ENCODE assay signal across 10 cellular contexts in the genomic region with DNA sequence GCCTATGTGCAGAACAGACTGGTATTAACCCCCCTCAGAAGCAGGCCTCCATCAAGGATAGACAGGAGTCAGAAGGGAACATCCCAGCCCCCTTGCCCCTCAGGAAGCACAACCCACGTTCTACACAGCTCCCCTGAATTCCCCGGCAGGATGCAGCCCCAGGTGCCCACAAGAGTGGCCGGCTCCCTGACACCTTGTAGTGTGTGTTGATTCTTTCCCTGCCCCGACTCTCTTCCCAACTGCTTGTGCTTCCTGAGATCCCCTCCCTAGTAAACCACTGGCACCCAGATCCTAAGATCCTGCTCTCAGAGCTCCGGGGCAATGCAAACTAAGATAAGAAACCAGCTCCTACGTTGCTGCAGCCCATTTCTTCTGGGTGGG. TPM values are rescaled to one million over a fixed set of nuclear protein-coding genes. Genes with fewer than 3 reads are reported as not detected.
DNase-seq lines count a peak whose midpoint lies in the region; ATAC-seq, FAIRE-seq and TF ChIP-seq lines count a peak whose summit lies in the region.
"Had no signal": no experiment of that assay in that cellular context is flagged by ENCODE, and none has a peak within 500 bp of the region (broad histone marks: within the 10 kb centered on the region; RNA-seq: fewer than 3 reads in every experiment).

No MANE protein-coding gene starts in this region.

- H3K4me1 ChIP-seq in HepG2 (ENCODE audit: insufficient read depth, low read length): peaks cover 22% of the 10 kb centered on the region
- H3K4me1 ChIP-seq in right lobe of liver: peaks cover 0 to 6% (median 0%) of the 10 kb centered on the region in 4 donors
- H3K4me1 ChIP-seq in naive thymus-derived CD4-positive, alpha-beta T cell (ENCODE audit: control insufficient read depth in 2 of 2, insufficient read depth in 2 of 2, low read length in 2 of 2): peaks cover 59 to 78% of the 10 kb centered on the region in 2 donors
- peaks cover 32% of the 10 kb centered on the region for H3K4me1 ChIP-seq in vagina

- peak overlapping the region; percentile 78 for H2AFZ ChIP-seq in HepG2 (ENCODE audit: low read length)

- peak overlapping the region; percentile 49; the same call in 1 of the 2 replicates for H3K9ac ChIP-seq in HepG2 (ENCODE audit: insufficient read depth, low read depth, low read length)

- intact Hi-C loops in HepG2 (cut with micrococcal nuclease; ENCODE audit: unreplicated experiment) (no loop called here), right lobe of liver (cut with DNase I) (no loop called here), vagina (cut with DNase I) (no loop called here)
- intact Hi-C loops in naive thymus-derived CD4-positive, alpha-beta T cell (cut with micrococcal nuclease): loop anchor here in 1 of 2 donors (2.0 kb wide), 1 partner anchor 37 kb away; no protein-coding TSS in a partner anchor

- H3K27ac Mint-ChIP-seq in activated naive CD8-positive, alpha-beta T cell treated with anti-CD3 and anti-CD28 coated beads, Interleukin-2, amount 50 U/mL, for 24 hours: peak overlapping the region; percentile 59
- peak overlapping the region; percentile 96 to 100 (median 98) for H3K27ac Mint-ChIP-seq in naive thymus-derived CD4-positive, alpha-beta T cell

- POLR2A ChIA-PET in HepG2 (lab: Yijun Ruan, JAX): interaction anchor here (0.8 to 1.3 kb wide), 5 partner anchors 9 to 175 kb away, joined by 3 to 5 read pairs (median 3); partner anchors contain the start of gene ZC3H7A
- POLR2A ChIA-PET in naive thymus-derived CD4-positive, alpha-beta T cell (lab: Charles Lee): interaction anchor here (0.6 to 10.2 kb wide), 25 partner anchors 9 to 121 kb away, joined by 3 to 92 read pairs (median 6); partner anchors contain the start of genes LITAF and TXNDC11

- H3K27me3 ChIP-seq in HepG2 (ENCODE audit: control insufficient read depth in 1 of 2, insufficient read depth in 2 of 2, low read length in 2 of 2) (peaks cover 2 to 5% of the 10 kb centered on the region in 2 experiments; a peak in 3 of 5 replicates), right lobe of liver (no peaks in the 10 kb centered on the region), vagina (no peaks in the 10 kb centered on the region)
- no peaks in the 10 kb centered on the region for H3K27me3 ChIP-seq in naive thymus-derived CD4-positive, alpha-beta T cell (ENCODE audit: control insufficient read depth in 2 of 2, insufficient read depth in 2 of 2, low read length in 2 of 2)

- no peak for TF ChIP-seq RAD21 in HepG2 (CRISPR knock-in tag; IDR thresholded peaks at IDR 0.05)

- DNase-seq in HepG2 (ENCODE audit: low spot score): no peak
- DNase-seq in right lobe of liver: no peak
- no peak for DNase-seq in activated naive CD8-positive, alpha-beta T cell treated with anti-CD3 and anti-CD28 coated beads, Interleukin-2, amount 50 U/mL, for 24 hours
- peak in 1 of 9 donors; percentile 19 for DNase-seq in naive thymus-derived CD4-positive, alpha-beta T cell
- DNase-seq in vagina (ENCODE audit: extremely low spot score in 2 of 2): no peak
- no peak for DNase-seq in cortex of kidney (lab: John Stamatoyannopoulos, UW)
- DNase-seq in RKO (ENCODE audit: low spot score): no peak
- DNase-seq: kidney had no signal

- peak overlapping the region; percentile 82 for H3K4me2 ChIP-seq in HepG2 (ENCODE audit: low read depth, low read length)

- CTCF ChIA-PET in HepG2 (lab: Yijun Ruan, JAX; ENCODE audit: low intra/inter-chr PET ratio, low total read pairs): interaction anchor here (1.4 kb wide), 1 partner anchor 9 kb away, joined by 4 read pairs; no protein-coding TSS in a partner anchor
- CTCF ChIA-PET in naive thymus-derived CD4-positive, alpha-beta T cell (lab: Charles Lee): interaction anchor here (0.5 to 2.5 kb wide), 13 partner anchors 10 to 93 kb away, joined by 3 to 12 read pairs (median 4); no protein-coding TSS in a partner anchor

- peak overlapping the region; percentile 76 for H3K4me3 Mint-ChIP-seq in activated naive CD8-positive, alpha-beta T cell treated with anti-CD3 and anti-CD28 coated beads, Interleukin-2, amount 50 U/mL, for 24 hours
- H3K4me3 Mint-ChIP-seq in naive thymus-derived CD4-positive, alpha-beta T cell: peak overlapping the region; percentile 81 to 95 (median 86)

- no peak for TF ChIP-seq CTCF in HepG2 (CRISPR knock-in tag; IDR thresholded peaks at IDR 0.05)
- TF ChIP-seq CTCF in right lobe of liver (IDR thresholded peaks at IDR 0.05): no peak
- no peak for TF ChIP-seq CTCF in vagina (IDR thresholded peaks at IDR 0.05)

- ATAC-seq in HepG2 (peak; percentile 58), right lobe of liver (no peak), GM21737 (IDR thresholded peaks at IDR 0.05; ENCODE audit: unreplicated experiment) (no peak)
- no peak for ATAC-seq in activated naive CD8-positive, alpha-beta T cell treated with anti-CD3 and anti-CD28 coated beads, Interleukin-2, amount 50 U/mL, for 24 hours
- no peak for ATAC-seq in naive thymus-derived CD4-positive, alpha-beta T cell

- H3K36me3 Mint-ChIP-seq in activated naive CD8-positive, alpha-beta T cell treated with anti-CD3 and anti-CD28 coated beads, Interleukin-2, amount 50 U/mL, for 24 hours (ENCODE audit: low read depth): peaks cover 4% of the 10 kb centered on the region
- H3K36me3 Mint-ChIP-seq in naive thymus-derived CD4-positive, alpha-beta T cell: peaks cover 0 to 20% (median 0%) of the 10 kb centered on the region in 5 donors

- TF ChIP-seq EP300 in HepG2 (IDR thresholded peaks at IDR 0.05; ENCODE audit: low read depth in 2 of 2, low read length in 2 of 2) (no peak), HepG2 (CRISPR knock-in tag; IDR thresholded peaks at IDR 0.05; ENCODE audit: borderline replicate concordance) (no peak)

- 7% methylated on average over 6 of the region's 6 CpGs for WGBS in HepG2 (ENCODE audit: low lambda C conversion rate)
- 42% methylated on average over 2 of the region's 6 CpGs for WGBS in right lobe of liver (ENCODE audit: insufficient coverage, low coverage, low lambda C conversion rate, missing lambda C conversion rate)

- no peaks in the 10 kb centered on the region for H3K79me2 ChIP-seq in HepG2 (ENCODE audit: insufficient read depth, low read length)

- no peaks in the 10 kb centered on the region for H3K36me3 ChIP-seq in HepG2 (replicated peaks in 1 of 2; ENCODE audit: control insufficient read depth in 1 of 2, insufficient read depth in 2 of 2, low read length in 2 of 2)
- no peaks in the 10 kb centered on the region for H3K36me3 ChIP-seq in right lobe of liver
- H3K36me3 ChIP-seq in naive thymus-derived CD4-positive, alpha-beta T cell (ENCODE audit: control insufficient read depth in 2 of 3, insufficient read depth in 3 of 3, low read length in 3 of 3): no peaks in the 10 kb centered on the region
- H3K36me3 ChIP-seq in vagina: no peaks in the 10 kb centered on the region

- H3K9me3 Mint-ChIP-seq in activated naive CD8-positive, alpha-beta T cell treated with anti-CD3 and anti-CD28 coated beads, Interleukin-2, amount 50 U/mL, for 24 hours: peaks cover 6% of the 10 kb centered on the region
- H3K9me3 Mint-ChIP-seq in naive thymus-derived CD4-positive, alpha-beta T cell: peaks cover 0 to 7% (median 3%) of the 10 kb centered on the region in 11 donors

- H3K27me3 Mint-ChIP-seq in activated naive CD8-positive, alpha-beta T cell treated with anti-CD3 and anti-CD28 coated beads, Interleukin-2, amount 50 U/mL, for 24 hours: no peaks in the 10 kb centered on the region
- H3K27me3 Mint-ChIP-seq in naive thymus-derived CD4-positive, alpha-beta T cell: no peaks in the 10 kb centered on the region

- in situ Hi-C loops in HepG2 (cut with HindIII; ENCODE audit: extremely low pct_ligation_motif_present, low pct_unique_long_range_greater_than_20kb): no loop called here

- BruUV-seq in HepG2 (replicated peaks; lab: Mats Ljungman, UMichigan): no TSS peak

- H3K9me3 ChIP-seq in HepG2 (ENCODE audit: low read length) (no peaks in the 10 kb centered on the region), right lobe of liver (no peaks in the 10 kb centered on the region), vagina (no peaks in the 10 kb centered on the region)
- H3K9me3 ChIP-seq in naive thymus-derived CD4-positive, alpha-beta T cell (ENCODE audit: control insufficient read depth in 2 of 3, low read length in 3 of 3): peaks cover 0 to 6% (median 0%) of the 10 kb centered on the region in 3 experiments

- FAIRE-seq in HepG2 (lab: Jason Lieb, UNC): no peak
- FAIRE-seq: D721Med, kidney had no signal

- H4K20me1 ChIP-seq in HepG2 (ENCODE audit: insufficient read depth, low read length): no peaks in the 10 kb centered on the region

- H3K4me1 Mint-ChIP-seq in activated naive CD8-positive, alpha-beta T cell treated with anti-CD3 and anti-CD28 coated beads, Interleukin-2, amount 50 U/mL, for 24 hours: peaks cover 62% of the 10 kb centered on the region
- peaks cover 52 to 91% (median 64%) of the 10 kb centered on the region in 7 donors for H3K4me1 Mint-ChIP-seq in naive thymus-derived CD4-positive, alpha-beta T cell

- H3K27ac ChIP-seq in HepG2 (ENCODE audit: extremely low read length, insufficient read depth, low read length) (no peak overlapping the region), right lobe of liver (no peak overlapping the region), vagina (peak overlapping the region; percentile 88)
- H3K27ac ChIP-seq in naive thymus-derived CD4-positive, alpha-beta T cell (ENCODE audit: low read depth, low read length): peak overlapping the region; percentile 77

- TF ChIP-seq POLR2A in HepG2 (IDR thresholded peaks at IDR 0.05; ENCODE audit: insufficient read depth in 1 of 2, low read depth in 2 of 2, low read length in 2 of 2) (no peak), right lobe of liver (IDR thresholded peaks at IDR 0.05) (no peak), vagina (IDR thresholded peaks at IDR 0.05) (no peak)

- peak overlapping the region; percentile 60 to 75 (median 72) for H3K4me3 ChIP-seq in HepG2 (replicated peaks in 1 of 3; ENCODE audit: insufficient read depth in 1 of 3, low read depth in 2 of 3, low read length in 3 of 3)
- H3K4me3 ChIP-seq in right lobe of liver: no peak overlapping the region
- peak overlapping the region; percentile 47 for H3K4me3 ChIP-seq in naive thymus-derived CD4-positive, alpha-beta T cell (ENCODE audit: low read length)
- peak overlapping the region; percentile 5 to 39 for H3K4me3 ChIP-seq in vagina

RNA-seq across cellular contexts. Expression of gene LITAF, which starts 34.8 kb away (rescaled TPM):
- total RNA-seq in HepG2 (2016; rRNA removed; fragmentation: Illumina TruSeq; extraction: Trizol): 141 and 186 TPM in 2 replicates
- total RNA-seq in HepG2 (2016; cell fraction: cytosol; rRNA removed; fragmentation: Illumina TruSeq; extraction: Trizol; ENCODE audit: low read depth): 30.0 and 32.3 TPM in 2 replicates
- 139 and 174 TPM in 2 replicates for total RNA-seq in HepG2 (2016; cell fraction: insoluble cytoplasmic fraction; rRNA removed; fragmentation: Illumina TruSeq; extraction: Trizol)
- total RNA-seq in HepG2 (2016; cell fraction: membrane; rRNA removed; fragmentation: Illumina TruSeq; extraction: Trizol): 118 and 119 TPM in 2 replicates
- 60.6 and 72.1 TPM in 2 replicates for total RNA-seq in HepG2 (2016; cell fraction: nucleus; rRNA removed; fragmentation: Illumina TruSeq; extraction: Trizol)
- 80.1 and 95.5 TPM in 2 replicates for polyA plus RNA-seq in HepG2 (2011; rRNA removed)
- polyA plus RNA-seq in HepG2 (2011; cell fraction: cytosol; rRNA removed): 121 and 137 TPM in 2 replicates
- polyA plus RNA-seq in HepG2 (2011; cell fraction: nucleus; rRNA removed): 61.9 and 67.8 TPM in 2 replicates
- polyA plus RNA-seq in HepG2 (2012): 113 and 128 TPM in 2 replicates
- polyA plus RNA-seq in HepG2 (2016; cell fraction: cytosol; fragmentation: Illumina TruSeq; extraction: Trizol; ENCODE audit: low read depth): 48.2 and 51.8 TPM in 2 replicates
- 322 and 369 TPM in 2 replicates for polyA plus RNA-seq in HepG2 (2016; cell fraction: insoluble cytoplasmic fraction; fragmentation: Illumina TruSeq; extraction: Trizol; ENCODE audit: low read depth)
- 139 and 153 TPM in 2 replicates for polyA plus RNA-seq in HepG2 (2016; cell fraction: membrane; fragmentation: Illumina TruSeq; extraction: Trizol; ENCODE audit: low read depth)
- polyA plus RNA-seq in HepG2 (2016; cell fraction: nucleus; fragmentation: Illumina TruSeq; extraction: Trizol; ENCODE audit: insufficient read depth, low read depth): 125 and 129 TPM in 2 replicates
- 155 and 250 TPM in 2 replicates for polyA minus RNA-seq in HepG2 (2011; rRNA and poly(A)+ RNA removed; ENCODE audit: low replicate concordance)
- polyA minus RNA-seq in HepG2 (2011; cell fraction: cytosol; rRNA and poly(A)+ RNA removed): 71.1 and 86.5 TPM in 2 replicates
- polyA minus RNA-seq in HepG2 (2011; cell fraction: nucleus; rRNA and poly(A)+ RNA removed): 45.8 and 58.4 TPM in 2 replicates
- total RNA-seq in right lobe of liver: 100 to 1,000 TPM in 1 of 6 experiments, 10 to 100 TPM in 5; 43.7 to 148 (median 59.1) TPM
- total RNA-seq in naive thymus-derived CD4-positive, alpha-beta T cell: 100 to 1,000 TPM; 126 to 278 (median 208) TPM
- polyA plus RNA-seq in naive thymus-derived CD4-positive, alpha-beta T cell: 100 to 1,000 TPM; 525 to 563 TPM
- total RNA-seq in vagina: 111 TPM

RNA-seq across cellular contexts. Expression of gene SNN, which starts 46.7 kb away (rescaled TPM):
- 8.4 TPM in 2 replicates for total RNA-seq in HepG2 (2016; rRNA removed; fragmentation: Illumina TruSeq; extraction: Trizol)
- 7.1 and 8.0 TPM in 2 replicates for total RNA-seq in HepG2 (2016; cell fraction: cytosol; rRNA removed; fragmentation: Illumina TruSeq; extraction: Trizol; ENCODE audit: low read depth)
- 6.0 and 8.2 TPM in 2 replicates for total RNA-seq in HepG2 (2016; cell fraction: insoluble cytoplasmic fraction; rRNA removed; fragmentation: Illumina TruSeq; extraction: Trizol)
- total RNA-seq in HepG2 (2016; cell fraction: membrane; rRNA removed; fragmentation: Illumina TruSeq; extraction: Trizol): 18.8 and 19.0 TPM in 2 replicates
- 4.0 and 5.8 TPM in 2 replicates for total RNA-seq in HepG2 (2016; cell fraction: nucleus; rRNA removed; fragmentation: Illumina TruSeq; extraction: Trizol)
- polyA plus RNA-seq in HepG2 (2011; rRNA removed): 5.2 and 5.6 TPM in 2 replicates
- polyA plus RNA-seq in HepG2 (2011; cell fraction: cytosol; rRNA removed): 4.6 and 5.0 TPM in 2 replicates
- polyA plus RNA-seq in HepG2 (2011; cell fraction: nucleus; rRNA removed): 4.7 and 4.9 TPM in 2 replicates
- polyA plus RNA-seq in HepG2 (2012): 3.0 and 3.4 TPM in 2 replicates
- 8.8 and 9.8 TPM in 2 replicates for polyA plus RNA-seq in HepG2 (2016; cell fraction: cytosol; fragmentation: Illumina TruSeq; extraction: Trizol; ENCODE audit: low read depth)
- polyA plus RNA-seq in HepG2 (2016; cell fraction: insoluble cytoplasmic fraction; fragmentation: Illumina TruSeq; extraction: Trizol; ENCODE audit: low read depth): 8.1 and 9.3 TPM in 2 replicates
- polyA plus RNA-seq in HepG2 (2016; cell fraction: membrane; fragmentation: Illumina TruSeq; extraction: Trizol; ENCODE audit: low read depth): 17.1 and 17.3 TPM in 2 replicates
- 7.7 and 8.0 TPM in 2 replicates for polyA plus RNA-seq in HepG2 (2016; cell fraction: nucleus; fragmentation: Illumina TruSeq; extraction: Trizol; ENCODE audit: insufficient read depth, low read depth)
- polyA minus RNA-seq in HepG2 (2011; rRNA and poly(A)+ RNA removed; ENCODE audit: low replicate concordance): 2.2 and 3.6 TPM in 2 replicates
- polyA minus RNA-seq in HepG2 (2011; cell fraction: cytosol; rRNA and poly(A)+ RNA removed): 1.6 and 1.9 TPM in 2 replicates
- 4.4 and 4.9 TPM in 2 replicates for polyA minus RNA-seq in HepG2 (2011; cell fraction: nucleus; rRNA and poly(A)+ RNA removed)
- total RNA-seq in right lobe of liver: 1 to 10 TPM; 3.5 to 7.9 (median 5.6) TPM
- total RNA-seq in naive thymus-derived CD4-positive, alpha-beta T cell: 10 to 100 TPM; 17.0 to 86.8 (median 34.4) TPM
- polyA plus RNA-seq in naive thymus-derived CD4-positive, alpha-beta T cell: 10 to 100 TPM; 21.3 to 34.3 TPM
- total RNA-seq in vagina: 23.1 TPM

Comparison
In these comparisons a context has a peak if more than half of its experiments do, and no peak if none do; other contexts are left out.
1. H3K4me3 ChIP-seq: peak in HepG2 (3 of 3), naive thymus-derived CD4-positive, alpha-beta T cell (single experiment) and vagina (2 of 2); none in right lobe of liver (0 of 3).
2. H3K27ac ChIP-seq: peak in naive thymus-derived CD4-positive, alpha-beta T cell (single experiment) and vagina (single experiment); none in HepG2 (single experiment) and right lobe of liver (0 of 3).